In genomic region chr13:94232161-94232560, GRCh38 we compare ENCODE assay signal across 27 cellular contexts.
"Had no signal": no experiment of that assay in that cellular context is flagged by ENCODE, and none has a peak within 500 bp of the region (broad histone marks: within the 10 kb centered on the region; RNA-seq: fewer than 3 reads in every experiment).

No MANE protein-coding gene starts in this region.

- ATAC-seq: activated T-cell treated with anti-CD3 and anti-CD28 coated beads, Interleukin-2, amount 50 U/mL, for 4 hours; T-cell had no signal

- H3K36me3 ChIP-seq: breast epithelium, MG63 had no signal

- H3K27me3 ChIP-seq: breast epithelium, MG63 had no signal

- H3K9me3 ChIP-seq: breast epithelium, MG63 had no signal

- H3K27ac ChIP-seq: breast epithelium, KMS-11, SK-N-MC, VCaP had no signal

- DNase-seq: activated CD4-positive, alpha-beta memory T cell treated with anti-CD3 and anti-CD28 coated beads for 36 hours; activated CD4-positive, alpha-beta T cell treated with anti-CD3 and anti-CD28 coated beads, Interleukin-2, amount 10 ng/mL, durations not matched to agents 7 days and 5 days; activated CD4-positive, CD25-positive, alpha-beta regulatory T cell; activated CD8-positive, alpha-beta memory T cell treated with anti-CD3 and anti-CD28 coated beads for 24 hours; activated gamma-delta T cell; activated naive CD4-positive, alpha-beta T cell treated with anti-CD3 and anti-CD28 coated beads for 36 hours; activated naive CD8-positive, alpha-beta T cell treated with anti-CD3 and anti-CD28 coated beads for 36 hours; activated T-cell treated with anti-CD3 and anti-CD28 coated beads, Interleukin-2, amount 50 U/mL, for 4 hours; MG63; MV-4-11; NCI-H1105; NCI-H1436; NCI-H1694 treated with DMSO at 0.1 percent for 48 hours; NCI-H2029 treated with DMSO at 0.1 percent for 48 hours; NCI-H345; NCI-H510A; NCI-H526 treated with DMSO at 0.1 percent for 48 hours; NK-92 treated with Interleukin-12 subunit alpha and Interleukin-12 subunit beta, amount 100 ng/mL, for 24 hours; PC-3; SIG-M5; T-cell; T-helper 2 cell; T1000 had no signal

- H3K9ac ChIP-seq: KMS-11 had no signal

- H3K4me1 ChIP-seq: breast epithelium had no signal

- H3K4me2 ChIP-seq: KMS-11 had no signal

- H3K4me3 ChIP-seq: breast epithelium, MG63, SK-N-MC had no signal
